In genomic region chr1:18315449-18315848, GRCh38 we compare ENCODE assay signal across 24 cellular contexts.
A peak's percentile ranks its signal among the peaks of the same experiment; 100 is the strongest.
DNase-seq lines count a peak whose midpoint lies in the region; ATAC-seq and TF ChIP-seq lines count a peak whose summit lies in the region.
"Had no signal": no experiment of that assay in that cellular context is flagged by ENCODE, and none has a peak within 500 bp of the region (broad histone marks: within the 10 kb centered on the region; RNA-seq: fewer than 3 reads in every experiment).

No MANE protein-coding gene starts in this region.

- no peak overlapping the region for H2BK15ac ChIP-seq in IMR-90 (ENCODE audit: low read depth, low read length)

- H2BK20ac ChIP-seq in IMR-90 (ENCODE audit: low read depth, low read length), result no peak overlapping the region

- 36% methylated on average over 1 of the region's 1 CpG; no CpG with 5 or more reads in 1 of the 2 experiments for WGBS in IMR-90 (ENCODE audit: extremely low coverage in 2 of 2, insufficient read length in 1 of 2), 2 experiments

- H3K27ac Mint-ChIP-seq in neural progenitor cell, result peak overlapping the region; percentile 1
- H3K27ac Mint-ChIP-seq in activated T-cell treated with anti-CD3 and anti-CD28 coated beads, Interleukin-2, amount 50 U/mL, for 24 hours, result no peak overlapping the region
- H3K27ac Mint-ChIP-seq: CD14-positive monocyte; CD4-positive, alpha-beta memory T cell; CD4-positive, CD25-positive, alpha-beta regulatory T cell; CD8-positive, alpha-beta memory T cell had no signal

- POLR2A ChIA-PET in HEK293 (lab: Yijun Ruan, JAX) (no interaction called here), IMR-90 (lab: Charles Lee; ENCODE audit: unreplicated experiment) (no interaction called here)

- H3K4me2 ChIP-seq in IMR-90 (ENCODE audit: low read depth, low read length) (no peak overlapping the region), neural progenitor cell (no peak overlapping the region)
- H3K4me2 ChIP-seq: BLaER1 had no signal

- DNase-seq in IMR-90, result no peak
- DNase-seq in neural progenitor cell (ENCODE audit: low spot score), result no peak
- DNase-seq in KBM-7, result no peak
- no peak for DNase-seq in activated T-cell treated with anti-CD3 and anti-CD28 coated beads, Interleukin-2, amount 50 U/mL, for 24 hours
- DNase-seq: 8988T; ACHN; BE2C; C1 segment of cervical spinal cord; CD4-positive, alpha-beta memory T cell; CD4-positive, CD25-positive, alpha-beta regulatory T cell; CD8-positive, alpha-beta memory T cell; COR-L47; DMS 273 treated with DMSO at 0.1 percent for 48 hours; DMS153; DMS53; DMS79; DND-41; EL; GDM1 had no signal

- H2AFZ ChIP-seq in IMR-90 (replicated peaks; ENCODE audit: low read length, poor library complexity), result no peak overlapping the region
- no peak overlapping the region for H2AFZ ChIP-seq in neural progenitor cell (replicated peaks)

- in situ Hi-C loops in IMR-90 (cut with MboI; ENCODE audit: low sequenced_read_pairs) (no loop called here), KBM-7 (cut with MboI; ENCODE audit: low pct_unique_long_range_greater_than_20kb, low sequenced_read_pairs) (no loop called here)

- H3K4ac ChIP-seq in IMR-90 (ENCODE audit: low read depth, low read length), result no peak overlapping the region

- H3K4me1 Mint-ChIP-seq in neural progenitor cell, result no peaks in the 10 kb centered on the region
- H3K4me1 Mint-ChIP-seq in activated T-cell treated with anti-CD3 and anti-CD28 coated beads, Interleukin-2, amount 50 U/mL, for 24 hours (ENCODE audit: low read depth), result no peaks in the 10 kb centered on the region
- H3K4me1 Mint-ChIP-seq: CD14-positive monocyte; CD4-positive, alpha-beta memory T cell; CD4-positive, CD25-positive, alpha-beta regulatory T cell; CD8-positive, alpha-beta memory T cell had no signal

- no peaks in the 10 kb centered on the region for H3K79me2 ChIP-seq in neural progenitor cell (ENCODE audit: low read depth)

- H3K27me3 ChIP-seq in IMR-90 (ENCODE audit: control insufficient read depth, insufficient read depth, low read length) (no peaks in the 10 kb centered on the region), neural progenitor cell (no peaks in the 10 kb centered on the region)
- H3K27me3 ChIP-seq: BE2C, BLaER1 had no signal

- intact Hi-C loops in IMR-90 (cut with micrococcal nuclease), result no loop called here

- peaks cover 7% of the 10 kb centered on the region for H3F3A ChIP-seq in neural progenitor cell (ENCODE audit: low read depth)

- no peaks in the 10 kb centered on the region for H4K20me1 ChIP-seq in IMR-90 (ENCODE audit: insufficient read depth, low read length)
- H4K20me1 ChIP-seq in neural progenitor cell (ENCODE audit: low read depth), result no peaks in the 10 kb centered on the region
- H4K20me1 ChIP-seq: BLaER1 had no signal

- no peak for ATAC-seq in IMR-90 (ENCODE audit: low read depth)
- ATAC-seq in GM18868 (IDR thresholded peaks at IDR 0.05; ENCODE audit: unreplicated experiment), result no peak
- ATAC-seq: GM12878 had no signal

- no peak overlapping the region for H3K14ac ChIP-seq in IMR-90 (replicated peaks; ENCODE audit: low read depth, low read length)

- H3K9me3 Mint-ChIP-seq in neural progenitor cell, result no peaks in the 10 kb centered on the region
- peaks cover 6% of the 10 kb centered on the region for H3K9me3 Mint-ChIP-seq in activated T-cell treated with anti-CD3 and anti-CD28 coated beads, Interleukin-2, amount 50 U/mL, for 24 hours

- H3K36me3 ChIP-seq in HEK293 (ENCODE audit: control insufficient read depth in 2 of 2, insufficient read depth in 1 of 2, low read length in 2 of 2) (no peaks in the 10 kb centered on the region), IMR-90 (ENCODE audit: control insufficient read depth, insufficient read depth, low read length) (no peaks in the 10 kb centered on the region), neural progenitor cell (no peaks in the 10 kb centered on the region)
- H3K36me3 ChIP-seq: BE2C, BLaER1 had no signal

- H2BK120ac ChIP-seq in IMR-90 (ENCODE audit: low read depth, low read length), result no peak overlapping the region

- dilution Hi-C loops in IMR-90 (cut with HindIII; ENCODE audit: low sequenced_read_pairs, unreplicated experiment), result no loop called here

- H3K56ac ChIP-seq in IMR-90 (ENCODE audit: extremely low read depth, insufficient read depth, low read length), result no peak overlapping the region

- TF ChIP-seq POLR2A in IMR-90 (IDR thresholded peaks at IDR 0.05; ENCODE audit: low read depth, low read length), result no peak

- H3K9me3 ChIP-seq in HEK293 (ENCODE audit: control insufficient read depth, insufficient read depth, low read depth, low read length) (no peaks in the 10 kb centered on the region), IMR-90 (ENCODE audit: control insufficient read depth, insufficient read depth, low read length) (peaks cover 35% of the 10 kb centered on the region), neural progenitor cell (ENCODE audit: low read depth) (no peaks in the 10 kb centered on the region)
- H3K9me3 ChIP-seq: BE2C, BLaER1 had no signal

- TF ChIP-seq CTCF in HEK293 (tag by site-specific recombination; IDR thresholded peaks at IDR 0.05) (no peak), IMR-90 (conservative IDR thresholded peaks at IDR 0.05; ENCODE audit: low read depth, low read length) (no peak), neural progenitor cell (IDR thresholded peaks at IDR 0.05) (no peak)

- no peaks in the 10 kb centered on the region for H3K79me1 ChIP-seq in IMR-90 (ENCODE audit: low read depth in 1 of 2, low read length in 2 of 2)

- no peaks in the 10 kb centered on the region for H3K9me1 ChIP-seq in IMR-90 (ENCODE audit: insufficient read depth, low read length)

- no TSS peak for BruUV-seq in IMR-90 (replicated peaks; lab: Mats Ljungman, UMichigan)

- no peak overlapping the region for H2AK5ac ChIP-seq in IMR-90 (ENCODE audit: low read depth, low read length)

- H3K27ac ChIP-seq in HEK293 (ENCODE audit: extremely low read depth, low read depth, low read length), result no peak overlapping the region
- H3K27ac ChIP-seq in IMR-90 (ENCODE audit: insufficient read depth, low read length), result no peak overlapping the region
- H3K27ac ChIP-seq in neural progenitor cell, result no peak overlapping the region
- H3K27ac ChIP-seq: BLaER1 had no signal

- H3K4me3 ChIP-seq in HEK293 (ENCODE audit: low read depth, low read length) (no peak overlapping the region), IMR-90 (ENCODE audit: insufficient read depth, low read depth, low read length) (no peak overlapping the region), neural progenitor cell (no peak overlapping the region)
- H3K4me3 ChIP-seq: BLaER1, GM12878 had no signal

- H3K27me3 Mint-ChIP-seq in neural progenitor cell (ENCODE audit: insufficient read depth, low read depth), result peaks cover 4% of the 10 kb centered on the region
- peaks cover 7% of the 10 kb centered on the region for H3K27me3 Mint-ChIP-seq in activated T-cell treated with anti-CD3 and anti-CD28 coated beads, Interleukin-2, amount 50 U/mL, for 24 hours
- H3K27me3 Mint-ChIP-seq: CD4-positive, CD25-positive, alpha-beta regulatory T cell had no signal

- H2AK9ac ChIP-seq in IMR-90 (replicated peaks; ENCODE audit: low read depth, low read length, poor library complexity), result no peak overlapping the region

- H3K4me1 ChIP-seq in HEK293 (ENCODE audit: control insufficient read depth, insufficient read depth, low read length) (no peaks in the 10 kb centered on the region), IMR-90 (ENCODE audit: control insufficient read depth, insufficient read depth, low read length) (no peaks in the 10 kb centered on the region), neural progenitor cell (no peaks in the 10 kb centered on the region)
- H3K4me1 ChIP-seq: BE2C had no signal

- H2BK5ac ChIP-seq in IMR-90 (ENCODE audit: low read depth, low read length, poor library complexity, severe bottlenecking), result peak overlapping the region; percentile 54

- H3K36me3 Mint-ChIP-seq in neural progenitor cell, result no peaks in the 10 kb centered on the region
- no peaks in the 10 kb centered on the region for H3K36me3 Mint-ChIP-seq in activated T-cell treated with anti-CD3 and anti-CD28 coated beads, Interleukin-2, amount 50 U/mL, for 24 hours (ENCODE audit: low read depth)
- H3K36me3 Mint-ChIP-seq: CD14-positive monocyte; CD4-positive, alpha-beta memory T cell; CD4-positive, CD25-positive, alpha-beta regulatory T cell; CD8-positive, alpha-beta memory T cell had no signal

- no peak overlapping the region for H3K23ac ChIP-seq in IMR-90 (ENCODE audit: low read depth, low read length)

- TF ChIP-seq RAD21 in IMR-90 (IDR thresholded peaks at IDR 0.05; ENCODE audit: low read length), result no peak

- no peak overlapping the region for H3K4me3 Mint-ChIP-seq in neural progenitor cell
- H3K4me3 Mint-ChIP-seq in activated T-cell treated with anti-CD3 and anti-CD28 coated beads, Interleukin-2, amount 50 U/mL, for 24 hours, result no peak overlapping the region
- H3K4me3 Mint-ChIP-seq: CD14-positive monocyte; CD4-positive, alpha-beta memory T cell; CD4-positive, CD25-positive, alpha-beta regulatory T cell; CD8-positive, alpha-beta memory T cell had no signal

- H4K91ac ChIP-seq in IMR-90 (ENCODE audit: insufficient read depth, low read depth, low read length), result no peak overlapping the region

- CTCF ChIA-PET in HEK293 (lab: Yijun Ruan, JAX), result interaction anchor here (0.6 kb wide), 1 partner anchor 82 kb away, joined by 3 read pairs; no protein-coding TSS in a partner anchor
- CTCF ChIA-PET in IMR-90 (lab: Yijun Ruan, JAX), result no interaction called here

- no peak overlapping the region for H4K5ac ChIP-seq in IMR-90 (ENCODE audit: low read depth, low read length)

- H3K18ac ChIP-seq in IMR-90 (ENCODE audit: low read depth, low read length), result no peak overlapping the region

- no peak overlapping the region for H3K9ac ChIP-seq in IMR-90 (ENCODE audit: low read depth, low read length)
- H3K9ac ChIP-seq in neural progenitor cell, result no peak overlapping the region
- H3K9ac ChIP-seq: BLaER1 had no signal

- H4K8ac ChIP-seq in IMR-90 (ENCODE audit: low read depth in 2 of 2, low read length in 2 of 2), result no peak overlapping the region

TF ChIP-seq in HEK293, 187 proteins besides CTCF, POLR2A, EP300 and RAD21 (continues in another document):
- peak; percentile 95 for TF ChIP-seq ZNF366 (tag by site-specific recombination; conservative IDR thresholded peaks at IDR 0.05)

TF ChIP-seq in IMR-90, 13 proteins besides CTCF, POLR2A, EP300 and RAD21:
- no peak for TF ChIP-seq MXI1 (IDR thresholded peaks at IDR 0.05; ENCODE audit: borderline replicate concordance, low read depth, low read length)
- no peak for TF ChIP-seq USF2 (IDR thresholded peaks at IDR 0.05; ENCODE audit: low read depth, low read length)
